Comparison of ENCODE assay signal across 32 cellular contexts in the genomic region with DNA sequence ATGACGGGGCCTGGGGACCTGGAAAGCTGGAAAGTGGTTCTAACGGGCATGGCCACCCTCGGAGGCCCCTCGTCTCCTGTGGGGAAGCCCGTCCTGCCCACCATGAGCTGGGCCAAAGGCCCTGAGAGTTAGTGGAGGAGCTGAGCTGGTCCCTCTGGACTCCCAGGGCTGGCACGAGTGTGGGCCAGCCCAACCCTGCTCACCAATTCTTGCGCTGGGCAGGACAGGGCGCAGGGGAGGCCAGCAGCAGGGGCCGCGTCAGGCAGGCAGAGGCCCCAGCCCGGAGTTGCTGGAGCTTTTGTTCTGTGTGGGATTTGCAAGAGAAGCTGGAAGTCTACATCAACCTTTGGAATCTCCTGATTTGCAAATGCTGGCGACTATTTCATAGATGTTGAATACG. TPM values are rescaled to one million over a fixed set of nuclear protein-coding genes. Genes with fewer than 3 reads are reported as not detected.
"Had no signal": no experiment of that assay in that cellular context is flagged by ENCODE, and none has a peak within 500 bp of the region (broad histone marks: within the 10 kb centered on the region; RNA-seq: fewer than 3 reads in every experiment).

No MANE protein-coding gene starts in this region.

- H3K9me3 ChIP-seq: ascending aorta, breast epithelium, esophagus muscularis mucosa, gastrocnemius medialis had no signal

- H3K36me3 ChIP-seq: ascending aorta, breast epithelium, cardiac muscle cell, esophagus muscularis mucosa, gastrocnemius medialis, WERI-Rb-1 had no signal

- H3K4me1 ChIP-seq: ascending aorta, breast epithelium, esophagus muscularis mucosa, foreskin keratinocyte, gastrocnemius medialis had no signal

- H3K9me3 Mint-ChIP-seq: activated B cell treated with CpG ODN at 0.5 μM for 24 hours; activated CD8-positive, alpha-beta T cell treated with anti-CD3 and anti-CD28 coated beads for 36 hours; activated naive CD4-positive, alpha-beta T cell treated with anti-CD3 and anti-CD28 coated beads, Interleukin-2, amount 50 U/mL, for 24 hours; activated naive CD8-positive, alpha-beta T cell treated with anti-CD3 and anti-CD28 coated beads, Interleukin-2, amount 10 ng/mL, durations not matched to agents 7 days and 5 days; activated T-cell treated with anti-CD3 and anti-CD28 coated beads, Interleukin-2, amount 50 U/mL, for 4 hours; activated T-helper 17 cell treated with anti-CD3 and anti-CD28 coated beads, Interleukin-2, amount 50 U/mL, for 72 hours; brain; central memory CD8-positive, alpha-beta T cell; effector memory CD8-positive, alpha-beta T cell; T-helper 2 cell treated with Interferon-gamma antibody and Interleukin-4, amounts not matched to agents 5 μg/mL and 100 μg/mL, for 36 hours had no signal

- ATAC-seq: activated CD4-positive, CD25-positive, alpha-beta regulatory T cell treated with anti-CD3 and anti-CD28 coated beads, Interleukin-2, amount 50 U/mL, for 24 hours; activated CD8-positive, alpha-beta T cell treated with anti-CD3 and anti-CD28 coated beads for 36 hours; activated T-cell treated with anti-CD3 and anti-CD28 coated beads, Interleukin-2, amount 50 U/mL, for 4 hours; activated T-helper 17 cell treated with anti-CD3 and anti-CD28 coated beads, Interleukin-2, amount 50 U/mL, for 72 hours; effector memory CD8-positive, alpha-beta T cell; foreskin keratinocyte; gastrocnemius medialis; T-helper 17 cell had no signal

- H3K27me3 ChIP-seq: ascending aorta had no signal

- H3K4me3 ChIP-seq: ascending aorta, breast epithelium, cardiac muscle cell, esophagus muscularis mucosa, gastrocnemius medialis had no signal

- DNase-seq: activated B cell treated with CpG ODN at 0.5 μM for 24 hours; activated CD4-positive, alpha-beta T cell treated with anti-CD3 and anti-CD28 coated beads for 48 hours; activated CD4-positive, alpha-beta T cell treated with anti-CD3 and anti-CD28 coated beads, Interleukin-2, amount 50 U/mL, for 1 hour; activated CD4-positive, alpha-beta T cell treated with anti-CD3 and anti-CD28 coated beads, Interleukin-2, amount 50 U/mL, for 48 hours; activated CD8-positive, alpha-beta memory T cell treated with anti-CD3 and anti-CD28 coated beads for 24 hours; activated CD8-positive, alpha-beta T cell treated with anti-CD3 and anti-CD28 coated beads for 36 hours; activated effector memory CD4-positive, alpha-beta T cell treated with Interleukin-2 at 50 U/mL for 16 hours; activated gamma-delta T cell treated with Interleukin-2 at 50 U/mL for 16 hours; activated naive CD4-positive, alpha-beta T cell treated with Interleukin-2 at 50 U/mL for 16 hours; activated naive CD8-positive, alpha-beta T cell treated with anti-CD3 and anti-CD28 coated beads, Interleukin-2, amount 10 ng/mL, durations not matched to agents 7 days and 5 days; activated T-cell treated with anti-CD3 and anti-CD28 coated beads, Interleukin-2, amount 50 U/mL, for 4 hours; cortex of kidney; dermis blood vessel endothelial cell; effector CD4-positive, alpha-beta T cell; effector memory CD8-positive, alpha-beta T cell; erythroblast; foreskin keratinocyte; gastrocnemius medialis; T-helper 1 cell; T-helper 17 cell; T1000; WERI-Rb-1 had no signal

- H3K27ac Mint-ChIP-seq: activated B cell treated with CpG ODN at 0.5 μM for 24 hours; activated CD8-positive, alpha-beta T cell treated with anti-CD3 and anti-CD28 coated beads for 36 hours; activated naive CD4-positive, alpha-beta T cell treated with anti-CD3 and anti-CD28 coated beads, Interleukin-2, amount 50 U/mL, for 24 hours; activated naive CD8-positive, alpha-beta T cell treated with anti-CD3 and anti-CD28 coated beads, Interleukin-2, amount 10 ng/mL, durations not matched to agents 7 days and 5 days; activated T-helper 17 cell treated with anti-CD3 and anti-CD28 coated beads, Interleukin-2, amount 50 U/mL, for 72 hours; effector memory CD8-positive, alpha-beta T cell; T-helper 17 cell; T-helper 2 cell treated with Interferon-gamma antibody and Interleukin-4, amounts not matched to agents 5 μg/mL and 100 μg/mL, for 36 hours had no signal

- H3K36me3 Mint-ChIP-seq: activated naive CD4-positive, alpha-beta T cell treated with anti-CD3 and anti-CD28 coated beads, Interleukin-2, amount 50 U/mL, for 24 hours; activated naive CD8-positive, alpha-beta T cell treated with anti-CD3 and anti-CD28 coated beads, Interleukin-2, amount 10 ng/mL, durations not matched to agents 7 days and 5 days; brain had no signal

- H3K27ac ChIP-seq: ascending aorta, breast epithelium, cardiac muscle cell, esophagus muscularis mucosa, foreskin keratinocyte, gastrocnemius medialis, WERI-Rb-1 had no signal

RNA-seq across cellular contexts. Expression of gene UNCX, which starts 29.8 kb away (rescaled TPM):
- total RNA-seq: activated B cell treated with CpG ODN at 0.5 μM for 24 hours; activated CD8-positive, alpha-beta T cell treated with anti-CD3 and anti-CD28 coated beads for 36 hours; activated naive CD8-positive, alpha-beta T cell treated with anti-CD3 and anti-CD28 coated beads, Interleukin-2, amount 10 ng/mL, durations not matched to agents 7 days and 5 days; activated T-cell treated with anti-CD3 and anti-CD28 coated beads, Interleukin-2, amount 50 U/mL, for 4 hours; activated T-helper 17 cell treated with anti-CD3 and anti-CD28 coated beads, Interleukin-2, amount 50 U/mL, for 72 hours; ascending aorta; breast epithelium; dermis blood vessel endothelial cell; esophagus muscularis mucosa; foreskin keratinocyte; gastrocnemius medialis; T-helper 17 cell had no signal
- polyA plus RNA-seq: foreskin keratinocyte had no signal
